In genomic region chr2:181779288-181779871, GRCh38 we compare ENCODE assay signal across 13 cellular contexts.
DNase-seq lines count a peak whose midpoint lies in the region; ATAC-seq, FAIRE-seq and TF ChIP-seq lines count a peak whose summit lies in the region.
"Had no signal": no experiment of that assay in that cellular context is flagged by ENCODE, and none has a peak within 500 bp of the region (broad histone marks: within the 10 kb centered on the region; RNA-seq: fewer than 3 reads in every experiment).

No MANE protein-coding gene starts in this region.

- CTCF ChIA-PET in GM12878 (lab: Yijun Ruan, JAX) = interaction anchor here (1.0 kb wide), 1 partner anchor 37 kb away, joined by 4 read pairs; no protein-coding TSS in a partner anchor

- no peaks in the 10 kb centered on the region for H3K79me2 ChIP-seq in GM12878 (ENCODE audit: control insufficient read depth, insufficient read depth, low read length)

- RAD21 ChIA-PET in GM12878 (lab: Charles Lee; ENCODE audit: unreplicated experiment) = interaction anchor here (0.8 kb wide), 1 partner anchor 65 kb away, joined by 3 read pairs; no protein-coding TSS in a partner anchor

- H3K4me1 ChIP-seq in GM12878 (ENCODE audit: control insufficient read depth, insufficient read depth, low read length) (no peaks in the 10 kb centered on the region), gastrocnemius medialis (no peaks in the 10 kb centered on the region)

- POLR2A ChIA-PET in GM12878 (lab: Charles Lee) = no interaction called here

- in situ Hi-C loops in GM12878 (cut with MboI) = no loop called here
- in situ Hi-C loops in gastrocnemius medialis (cut with MboI; ENCODE audit: low sequenced_read_pairs in 4 of 4) = no loop called here

- no peak overlapping the region for H2AFZ ChIP-seq in GM12878 (ENCODE audit: control insufficient read depth, low read depth, low read length)

- no peak overlapping the region for H3K4me2 ChIP-seq in GM12878 (ENCODE audit: control insufficient read depth, insufficient read depth)

- no peaks in the 10 kb centered on the region for H4K20me1 ChIP-seq in GM12878 (ENCODE audit: control insufficient read depth, insufficient read depth)

- no peaks in the 10 kb centered on the region for H3K27me3 Mint-ChIP-seq in progenitor cell of endocrine pancreas

- intact Hi-C loops in GM12878 (cut with micrococcal nuclease; ENCODE audit: unreplicated experiment) (no loop called here), gastrocnemius medialis (cut with DNase I; ENCODE audit: low total_unique reads) (no loop called here)

- TF ChIP-seq EP300 in GM12878 (IDR thresholded peaks at IDR 0.05; ENCODE audit: borderline replicate concordance in 1 of 2, control insufficient read depth in 1 of 2, low read depth in 2 of 2, low read length in 2 of 2) = 0 out of 4 replicates have a peak, but pooled peaks of 1 of the 2 experiments have one; percentile 10

- SMC1A ChIA-PET in GM12878 (lab: Charles Lee; ENCODE audit: uncharacterized antibody, unreplicated experiment) = interaction anchor here (0.9 to 1.3 kb wide), 3 partner anchors 8 to 64 kb away, joined by 3 read pairs; no protein-coding TSS in a partner anchor

- H3K4me1 Mint-ChIP-seq in progenitor cell of endocrine pancreas (ENCODE audit: low read depth) = peaks cover 35% of the 10 kb centered on the region

- no peaks in the 10 kb centered on the region; a peak in 1 of 4 replicates for H3K27me3 ChIP-seq in GM12878 (replicated peaks in 1 of 2; ENCODE audit: control insufficient read depth in 2 of 2, insufficient read depth in 2 of 2, low read length in 1 of 2)
- no peaks in the 10 kb centered on the region for H3K27me3 ChIP-seq in gastrocnemius medialis
- H3K27me3 ChIP-seq: upper lobe of right lung had no signal

- no peaks in the 10 kb centered on the region for H3K9me3 Mint-ChIP-seq in progenitor cell of endocrine pancreas (ENCODE audit: low read depth)

- WGBS in GM12878 (ENCODE audit: insufficient coverage, insufficient replicate concordance, low lambda C conversion rate, missing lambda C conversion rate) = 0% methylated on average over 1 of the region's 1 CpG

- BruUV-seq in GM12878 (replicated peaks; lab: Mats Ljungman, UMichigan) = no TSS peak

- no peak for TF ChIP-seq RAD21 in GM12878 (IDR thresholded peaks at IDR 0.05; ENCODE audit: insufficient read depth, low read depth, low read length)

- H3K27ac Mint-ChIP-seq in progenitor cell of endocrine pancreas = peak overlapping the region; percentile 6

- H3K36me3 ChIP-seq in GM12878 (ENCODE audit: control insufficient read depth in 2 of 2, insufficient read depth in 2 of 2, low read length in 1 of 2) (no peaks in the 10 kb centered on the region), gastrocnemius medialis (no peaks in the 10 kb centered on the region)
- H3K36me3 ChIP-seq: upper lobe of right lung had no signal

- TF ChIP-seq POLR2A in GM12878 (IDR thresholded peaks at IDR 0.05; ENCODE audit: low read depth, low read length) = no peak
- TF ChIP-seq POLR2A in gastrocnemius medialis (IDR thresholded peaks at IDR 0.05) = no peak

- H3K9ac ChIP-seq in GM12878 (ENCODE audit: control insufficient read depth, insufficient read depth, low read length) = no peak overlapping the region

- no peaks in the 10 kb centered on the region for H3K36me3 Mint-ChIP-seq in progenitor cell of endocrine pancreas (ENCODE audit: insufficient read depth)

- H3K27ac ChIP-seq in GM12878 (ENCODE audit: control insufficient read depth, insufficient read depth) (no peak overlapping the region), gastrocnemius medialis (no peak overlapping the region)
- H3K27ac ChIP-seq: upper lobe of right lung had no signal

- ATAC-seq in GM19023 (IDR thresholded peaks at IDR 0.05; ENCODE audit: unreplicated experiment) (peak; percentile 37), HG03097 (IDR thresholded peaks at IDR 0.05; ENCODE audit: low FRiP score, unreplicated experiment) (peak; percentile 41), GM12878 (peak; percentile 64), HG02642 (IDR thresholded peaks at IDR 0.05; ENCODE audit: poor library complexity, unreplicated experiment) (no peak), gastrocnemius medialis (no peak)
- ATAC-seq: upper lobe of right lung had no signal

- TF ChIP-seq CTCF in GM12878 (IDR thresholded peaks at IDR 0.05 in 2 of 3, conservative IDR thresholded peaks at IDR 0.05 in 1 of 3; ENCODE audit: control insufficient read depth in 2 of 3, extremely low read depth in 1 of 3, insufficient read depth in 1 of 3, low read depth in 3 of 3, low read length in 3 of 3) = no peak
- no peak for TF ChIP-seq CTCF in progenitor cell of endocrine pancreas (IDR thresholded peaks at IDR 0.05; ENCODE audit: unreplicated experiment)
- TF ChIP-seq CTCF in gastrocnemius medialis (IDR thresholded peaks at IDR 0.05 in 4 of 5, conservative IDR thresholded peaks at IDR 0.05 in 1 of 5) = no peak

- no peak overlapping the region for H3K4me3 Mint-ChIP-seq in progenitor cell of endocrine pancreas (ENCODE audit: low read depth)

- DNase-seq in GM12878 (ENCODE audit: low read depth, low spot score) (no peak), progenitor cell of endocrine pancreas (ENCODE audit: low spot score, unreplicated experiment) (no peak), T-helper 9 cell (no peak), gastrocnemius medialis (no peak), NCI-H2171 treated with DMSO at 0.1 percent for 48 hours (lab: John Stamatoyannopoulos, UW) (no peak)
- DNase-seq: NCI-H446 treated with DMSO at 0.1 percent for 48 hours; stimulated activated CD4-positive, alpha-beta T cell treated with anti-CD3 and anti-CD28 coated beads, Interleukin-2, amount 100 ng/mL, for 48 hours; T1000; upper lobe of right lung had no signal

- no peak for FAIRE-seq in GM12878 (lab: Jason Lieb, UNC)

- H3K9me3 ChIP-seq in GM12878 (replicated peaks; ENCODE audit: control insufficient read depth, insufficient read depth, low read length) (no peaks in the 10 kb centered on the region), gastrocnemius medialis (no peaks in the 10 kb centered on the region)
- H3K9me3 ChIP-seq: upper lobe of right lung had no signal

- H3K4me3 ChIP-seq in GM12878 (no peak overlapping the region), gastrocnemius medialis (no peak overlapping the region)
- H3K4me3 ChIP-seq: lung, upper lobe of right lung had no signal

TF ChIP-seq in GM12878, 131 proteins besides CTCF, POLR2A, EP300 and RAD21:
- 0 out of 2 replicates have a peak, but pooled peaks have one; percentile 18 for TF ChIP-seq MTA2 (IDR thresholded peaks at IDR 0.05; ENCODE audit: low read depth)
- no peak for TF ChIP-seq IKZF2 (IDR thresholded peaks at IDR 0.05)
TF ChIP-seq in GM12878: peak in this region for 1.

Comparison
In these comparisons a context has a peak if more than half of its experiments do, and no peak if none do; other contexts are left out.
1. ATAC-seq: peak in GM19023 (single experiment), HG03097 (single experiment) and GM12878 (single experiment); none in HG02642 (single experiment) and gastrocnemius medialis (0 of 2).